Comparison of ENCODE assay signal across 1 cellular context in the genomic region with DNA sequence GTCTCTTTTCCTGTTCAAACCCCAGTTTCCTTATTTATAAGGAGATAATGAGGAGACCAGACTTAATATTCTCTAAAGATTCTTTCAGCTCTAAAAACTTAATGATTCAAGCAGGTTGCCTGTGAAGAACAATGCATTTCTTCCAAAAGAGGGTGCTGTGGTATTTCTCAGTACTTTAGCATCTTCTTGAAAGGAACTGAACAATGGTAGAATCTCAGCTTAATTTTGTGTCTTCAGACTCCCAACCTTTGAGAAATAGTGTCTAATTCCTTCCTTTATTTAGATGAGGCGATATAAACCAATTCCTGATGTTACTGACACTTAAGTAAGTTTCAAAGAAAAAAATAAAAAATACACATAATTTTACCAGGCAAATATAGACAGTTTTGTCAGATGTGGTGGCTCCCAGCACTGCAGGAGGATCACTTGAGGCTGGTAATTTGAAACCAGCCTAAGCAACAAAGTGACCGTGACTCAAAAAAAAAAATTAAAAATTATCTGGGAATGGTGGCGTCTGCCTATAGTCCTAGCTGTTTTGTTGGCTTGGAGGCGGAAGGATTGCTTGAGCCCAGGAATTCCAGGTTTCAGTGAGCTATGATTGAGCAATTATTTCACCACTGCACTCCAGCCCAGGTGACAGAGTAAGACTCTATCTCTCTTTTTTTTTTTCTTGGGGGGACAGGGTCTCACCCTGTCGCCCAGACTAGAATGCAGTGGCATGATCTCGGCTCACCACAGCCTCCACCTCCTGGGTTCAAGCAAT.
A peak's percentile ranks its signal among the peaks of the same experiment; 100 is the strongest.
TF ChIP-seq lines count a peak whose summit lies in the region.

No MANE protein-coding gene starts in this region.

TF ChIP-seq in HEK293, 187 proteins besides CTCF, POLR2A, EP300 and RAD21 (continued from another document):
- TF ChIP-seq, protein P1, sequence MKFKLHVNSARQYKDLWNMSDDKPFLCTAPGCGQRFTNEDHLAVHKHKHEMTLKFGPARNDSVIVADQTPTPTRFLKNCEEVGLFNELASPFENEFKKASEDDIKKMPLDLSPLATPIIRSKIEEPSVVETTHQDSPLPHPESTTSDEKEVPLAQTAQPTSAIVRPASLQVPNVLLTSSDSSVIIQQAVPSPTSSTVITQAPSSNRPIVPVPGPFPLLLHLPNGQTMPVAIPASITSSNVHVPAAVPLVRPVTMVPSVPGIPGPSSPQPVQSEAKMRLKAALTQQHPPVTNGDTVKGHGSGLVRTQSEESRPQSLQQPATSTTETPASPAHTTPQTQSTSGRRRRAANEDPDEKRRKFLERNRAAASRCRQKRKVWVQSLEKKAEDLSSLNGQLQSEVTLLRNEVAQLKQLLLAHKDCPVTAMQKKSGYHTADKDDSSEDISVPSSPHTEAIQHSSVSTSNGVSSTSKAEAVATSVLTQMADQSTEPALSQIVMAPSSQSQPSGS (tag by site-specific recombination; IDR thresholded peaks at IDR 0.05; ENCODE audit: low read depth) = no peak
- TF ChIP-seq, protein P2, sequence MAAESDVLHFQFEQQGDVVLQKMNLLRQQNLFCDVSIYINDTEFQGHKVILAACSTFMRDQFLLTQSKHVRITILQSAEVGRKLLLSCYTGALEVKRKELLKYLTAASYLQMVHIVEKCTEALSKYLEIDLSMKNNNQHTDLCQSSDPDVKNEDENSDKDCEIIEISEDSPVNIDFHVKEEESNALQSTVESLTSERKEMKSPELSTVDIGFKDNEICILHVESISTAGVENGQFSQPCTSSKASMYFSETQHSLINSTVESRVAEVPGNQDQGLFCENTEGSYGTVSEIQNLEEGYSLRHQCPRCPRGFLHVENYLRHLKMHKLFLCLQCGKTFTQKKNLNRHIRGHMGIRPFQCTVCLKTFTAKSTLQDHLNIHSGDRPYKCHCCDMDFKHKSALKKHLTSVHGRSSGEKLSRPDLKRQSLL (tag by site-specific recombination; IDR thresholded peaks at IDR 0.05) = no peak
- TF ChIP-seq ZNF76 (tag by site-specific recombination; IDR thresholded peaks at IDR 0.05; ENCODE audit: borderline replicate concordance, low read depth) = no peak
- no peak for TF ChIP-seq ZNF571 (tag by site-specific recombination; IDR thresholded peaks at IDR 0.05)
- no peak for TF ChIP-seq ZNF341 (tag by site-specific recombination; IDR thresholded peaks at IDR 0.05; ENCODE audit: low read depth)
- no peak for TF ChIP-seq GFI1B (tag by site-specific recombination; IDR thresholded peaks at IDR 0.05)
- no peak for TF ChIP-seq KLF7 (tag by site-specific recombination; IDR thresholded peaks at IDR 0.05; ENCODE audit: borderline replicate concordance)
- no peak for TF ChIP-seq KLF9 (tag by site-specific recombination; IDR thresholded peaks at IDR 0.05; ENCODE audit: low read depth)
- TF ChIP-seq ZXDB (tag by site-specific recombination; IDR thresholded peaks at IDR 0.05) = no peak
- TF ChIP-seq ZNF654 (tag by site-specific recombination; IDR thresholded peaks at IDR 0.05; ENCODE audit: low read depth) = peak; percentile 47
- TF ChIP-seq, protein P3, sequence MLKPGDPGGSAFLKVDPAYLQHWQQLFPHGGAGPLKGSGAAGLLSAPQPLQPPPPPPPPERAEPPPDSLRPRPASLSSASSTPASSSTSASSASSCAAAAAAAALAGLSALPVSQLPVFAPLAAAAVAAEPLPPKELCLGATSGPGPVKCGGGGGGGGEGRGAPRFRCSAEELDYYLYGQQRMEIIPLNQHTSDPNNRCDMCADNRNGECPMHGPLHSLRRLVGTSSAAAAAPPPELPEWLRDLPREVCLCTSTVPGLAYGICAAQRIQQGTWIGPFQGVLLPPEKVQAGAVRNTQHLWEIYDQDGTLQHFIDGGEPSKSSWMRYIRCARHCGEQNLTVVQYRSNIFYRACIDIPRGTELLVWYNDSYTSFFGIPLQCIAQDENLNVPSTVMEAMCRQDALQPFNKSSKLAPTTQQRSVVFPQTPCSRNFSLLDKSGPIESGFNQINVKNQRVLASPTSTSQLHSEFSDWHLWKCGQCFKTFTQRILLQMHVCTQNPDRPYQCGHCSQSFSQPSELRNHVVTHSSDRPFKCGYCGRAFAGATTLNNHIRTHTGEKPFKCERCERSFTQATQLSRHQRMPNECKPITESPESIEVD (tag by site-specific recombination; IDR thresholded peaks at IDR 0.05) = peak; percentile 36; the same call in 1 of the 2 replicates
- TF ChIP-seq ZNF664 (tag by site-specific recombination; IDR thresholded peaks at IDR 0.05) = peak; percentile 20; the same call in 1 of the 2 replicates
- TF ChIP-seq SCRT1 (tag by site-specific recombination; IDR thresholded peaks at IDR 0.05; ENCODE audit: borderline replicate concordance) = no peak
- TF ChIP-seq, protein P4, sequence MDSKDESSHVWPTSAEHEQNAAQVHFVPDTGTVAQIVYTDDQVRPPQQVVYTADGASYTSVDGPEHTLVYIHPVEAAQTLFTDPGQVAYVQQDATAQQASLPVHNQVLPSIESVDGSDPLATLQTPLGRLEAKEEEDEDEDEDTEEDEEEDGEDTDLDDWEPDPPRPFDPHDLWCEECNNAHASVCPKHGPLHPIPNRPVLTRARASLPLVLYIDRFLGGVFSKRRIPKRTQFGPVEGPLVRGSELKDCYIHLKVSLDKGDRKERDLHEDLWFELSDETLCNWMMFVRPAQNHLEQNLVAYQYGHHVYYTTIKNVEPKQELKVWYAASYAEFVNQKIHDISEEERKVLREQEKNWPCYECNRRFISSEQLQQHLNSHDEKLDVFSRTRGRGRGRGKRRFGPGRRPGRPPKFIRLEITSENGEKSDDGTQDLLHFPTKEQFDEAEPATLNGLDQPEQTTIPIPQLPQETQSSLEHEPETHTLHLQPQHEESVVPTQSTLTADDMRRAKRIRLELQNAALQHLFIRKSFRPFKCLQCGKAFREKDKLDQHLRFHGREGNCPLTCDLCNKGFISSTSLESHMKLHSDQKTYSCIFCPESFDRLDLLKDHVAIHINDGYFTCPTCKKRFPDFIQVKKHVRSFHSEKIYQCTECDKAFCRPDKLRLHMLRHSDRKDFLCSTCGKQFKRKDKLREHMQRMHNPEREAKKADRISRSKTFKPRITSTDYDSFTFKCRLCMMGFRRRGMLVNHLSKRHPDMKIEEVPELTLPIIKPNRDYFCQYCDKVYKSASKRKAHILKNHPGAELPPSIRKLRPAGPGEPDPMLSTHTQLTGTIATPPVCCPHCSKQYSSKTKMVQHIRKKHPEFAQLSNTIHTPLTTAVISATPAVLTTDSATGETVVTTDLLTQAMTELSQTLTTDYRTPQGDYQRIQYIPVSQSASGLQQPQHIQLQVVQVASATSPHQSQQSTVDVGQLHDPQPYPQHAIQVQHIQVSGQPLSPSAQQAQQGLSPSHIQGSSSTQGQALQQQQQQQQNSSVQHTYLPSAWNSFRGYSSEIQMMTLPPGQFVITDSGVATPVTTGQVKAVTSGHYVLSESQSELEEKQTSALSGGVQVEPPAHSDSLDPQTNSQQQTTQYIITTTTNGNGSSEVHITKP (tag by site-specific recombination; IDR thresholded peaks at IDR 0.05) = peak; percentile 56
- TF ChIP-seq ZBTB7A (tag by site-specific recombination; IDR thresholded peaks at IDR 0.05; ENCODE audit: low read depth) = no peak
- TF ChIP-seq MEIS1 (CRISPR knock-in tag; IDR thresholded peaks at IDR 0.05; ENCODE audit: borderline replicate concordance) = no peak
TF ChIP-seq in HEK293: peak in this region for 4.
